ENCODE assay signal across 34 cellular contexts in genomic region chr3:123568875-123569274, GRCh38.
"Had no signal": no experiment of that assay in that cellular context is flagged by ENCODE, and none has a peak within 500 bp of the region (broad histone marks: within the 10 kb centered on the region; RNA-seq: fewer than 3 reads in every experiment).

No MANE protein-coding gene starts in this region.

- ATAC-seq: activated CD4-positive, alpha-beta T cell treated with anti-CD3 and anti-CD28 coated beads for 36 hours; activated CD4-positive, CD25-positive, alpha-beta regulatory T cell treated with anti-CD3 and anti-CD28 coated beads, Interleukin-2, amount 50 U/mL, for 24 hours; activated CD8-positive, alpha-beta T cell treated with anti-CD3 and anti-CD28 coated beads, Interleukin-2, amount 10 ng/mL, durations not matched to agents 7 days and 5 days; body of pancreas; PC-3; WTC11 had no signal

- H3K9me3 ChIP-seq: body of pancreas, breast epithelium, Peyer's patch, SJSA1 had no signal

- H3K4me1 ChIP-seq: breast epithelium, Peyer's patch, SJSA1 had no signal

- DNase-seq: activated CD4-positive, alpha-beta T cell treated with anti-CD3 and anti-CD28 coated beads for 36 hours; activated CD4-positive, alpha-beta T cell treated with anti-CD3 and anti-CD28 coated beads, Interleukin-2, amount 10 ng/mL, durations not matched to agents 7 days and 5 days; activated CD4-positive, alpha-beta T cell treated with anti-CD3 and anti-CD28 coated beads, Interleukin-2, amount 50 U/mL, for 48 hours; activated CD8-positive, alpha-beta T cell treated with anti-CD3 and anti-CD28 coated beads, Interleukin-2, amount 10 ng/mL, durations not matched to agents 7 days and 5 days; activated gamma-delta T cell; activated naive CD4-positive, alpha-beta T cell treated with Interleukin-2 at 50 U/mL for 16 hours; activated naive CD8-positive, alpha-beta T cell treated with anti-CD3 and anti-CD28 coated beads, Interleukin-2, amount 10 ng/mL, durations not matched to agents 7 days and 5 days; activated T-cell treated with anti-CD3 and anti-CD28 coated beads, Interleukin-2, amount 50 U/mL, for 24 hours; body of pancreas; MM.1S; NCI-H1092 treated with DMSO at 0.1 percent for 48 hours; NCI-H1417; NCI-H146; NCI-H187 treated with DMSO at 0.1 percent for 48 hours; NCI-H2081; NCI-H2171 treated with DMSO at 0.1 percent for 48 hours; NCI-H2227 treated with DMSO at 0.1 percent for 48 hours; NCI-H446 treated with DMSO at 0.1 percent for 48 hours; NCI-H524; NCI-H69; NCI-H82; PC-3; Peyer's patch; RPMI8226; SHP77 treated with DMSO at 0.1 percent for 48 hours; SW 1271; T-helper 1 cell; T-helper 2 cell; T-helper 9 cell had no signal

- H3K4me3 ChIP-seq: body of pancreas, breast epithelium, Peyer's patch, SJSA1 had no signal

- H3K4me2 ChIP-seq: KMS-11 had no signal

- H3K36me3 ChIP-seq: breast epithelium had no signal

- H3K27me3 ChIP-seq: body of pancreas, breast epithelium, Peyer's patch, SJSA1 had no signal

- H3K27ac ChIP-seq: body of pancreas, breast epithelium, KMS-11, Peyer's patch, SJSA1 had no signal
